Comparison of ENCODE assay signal across 9 cellular contexts in genomic region chr17:73166731-73167581, GRCh38. TPM values are rescaled to one million over a fixed set of nuclear protein-coding genes. Genes with fewer than 3 reads are reported as not detected.
DNase-seq lines count a peak whose midpoint lies in the region; ATAC-seq and TF ChIP-seq lines count a peak whose summit lies in the region.
"Had no signal": no experiment of that assay in that cellular context is flagged by ENCODE, and none has a peak within 500 bp of the region (broad histone marks: within the 10 kb centered on the region; RNA-seq: fewer than 3 reads in every experiment).

No MANE protein-coding gene starts in this region.

- H3K36me3 ChIP-seq in CD4-positive, CD25-positive, alpha-beta regulatory T cell (ENCODE audit: control insufficient read depth, insufficient read depth, low read length) = no peaks in the 10 kb centered on the region
- no peaks in the 10 kb centered on the region for H3K36me3 ChIP-seq in PC-9 (ENCODE audit: low read depth)

- no peaks in the 10 kb centered on the region for H3K36me3 Mint-ChIP-seq in CD4-positive, CD25-positive, alpha-beta regulatory T cell
- H3K36me3 Mint-ChIP-seq in glutamatergic neuron (ENCODE audit: unreplicated experiment) = peaks cover 18% of the 10 kb centered on the region

- no peak overlapping the region for H3K4me3 ChIP-seq in CD4-positive, CD25-positive, alpha-beta regulatory T cell (ENCODE audit: low read depth, low read length)
- H3K4me3 ChIP-seq in PC-9 = peak overlapping the region; percentile 47; the same call in 1 of the 2 replicates

- CTCF ChIA-PET in PC-9 (lab: Charles Lee) = interaction anchor here (0.9 kb wide), 1 partner anchor 441 kb away, joined by 3 read pairs; no protein-coding TSS in a partner anchor

- peak overlapping the region in 3 of 4 donors; percentile 39 to 84 (median 48) for H3K4me3 Mint-ChIP-seq in CD4-positive, CD25-positive, alpha-beta regulatory T cell
- peak overlapping the region; percentile 93 for H3K4me3 Mint-ChIP-seq in glutamatergic neuron (ENCODE audit: unreplicated experiment)

- peaks cover 57% of the 10 kb centered on the region for H3K27me3 Mint-ChIP-seq in CD4-positive, CD25-positive, alpha-beta regulatory T cell
- peaks cover 11% of the 10 kb centered on the region for H3K27me3 Mint-ChIP-seq in glutamatergic neuron (ENCODE audit: unreplicated experiment)

- no peak for ATAC-seq in CD4-positive, CD25-positive, alpha-beta regulatory T cell (ENCODE audit: low read depth in 2 of 2)
- peak; percentile 50 for ATAC-seq in GM19463 (IDR thresholded peaks at IDR 0.05; ENCODE audit: unreplicated experiment)
- no peak for ATAC-seq in GM21381 (IDR thresholded peaks at IDR 0.05; ENCODE audit: unreplicated experiment)

- TF ChIP-seq CTCF in PC-9 (conservative IDR thresholded peaks at IDR 0.05) (no peak), glutamatergic neuron (IDR thresholded peaks at IDR 0.05; ENCODE audit: partially characterized antibody, unreplicated experiment) (no peak)

- no peak for DNase-seq in CD4-positive, CD25-positive, alpha-beta regulatory T cell
- DNase-seq in PC-9 (no peak), glutamatergic neuron (no peak), glomerular visceral epithelial cell (ENCODE audit: extremely low spot score) (no peak), GOT3 (lab: John Stamatoyannopoulos, UW) (no peak), GDM1 (lab: John Stamatoyannopoulos, UW) (no peak)

- no peaks in the 10 kb centered on the region for H3K79me2 ChIP-seq in PC-9 (ENCODE audit: low read depth)

- intact Hi-C loops in PC-9 (cut with micrococcal nuclease; ENCODE audit: unreplicated experiment) = loop anchor here (10.0 kb wide), 1 partner anchor 162 kb away; no protein-coding TSS in a partner anchor

- H3K27ac Mint-ChIP-seq in CD4-positive, CD25-positive, alpha-beta regulatory T cell = no peak overlapping the region
- H3K27ac Mint-ChIP-seq in glutamatergic neuron (ENCODE audit: unreplicated experiment) = peak overlapping the region; percentile 88

- POLR2A ChIA-PET in PC-9 (lab: Charles Lee; ENCODE audit: unreplicated experiment) = interaction anchor here (0.6 kb wide), 1 partner anchor 55 kb away, joined by 5 read pairs; no protein-coding TSS in a partner anchor

- peaks cover 0 to 2% (median 0%) of the 10 kb centered on the region in 7 donors for H3K9me3 Mint-ChIP-seq in CD4-positive, CD25-positive, alpha-beta regulatory T cell
- H3K9me3 Mint-ChIP-seq in glutamatergic neuron (ENCODE audit: unreplicated experiment) = peaks cover 18% of the 10 kb centered on the region

- no peaks in the 10 kb centered on the region; the same call in 1 of the 2 replicates for H3F3A ChIP-seq in PC-9 (ENCODE audit: insufficient read depth, low read depth)

- H3K4me1 ChIP-seq in CD4-positive, CD25-positive, alpha-beta regulatory T cell (ENCODE audit: control insufficient read depth, insufficient read depth, low read length, poor library complexity, severe bottlenecking) = peaks cover 24% of the 10 kb centered on the region
- H3K4me1 ChIP-seq in PC-9 (replicated peaks; ENCODE audit: insufficient read depth) = 0 out of 2 replicates have a peak, but pooled peaks cover 5% of the 10 kb centered on the region

- H3K27me3 ChIP-seq in CD4-positive, CD25-positive, alpha-beta regulatory T cell (ENCODE audit: control insufficient read depth, insufficient read depth, low read length) = peaks cover 32% of the 10 kb centered on the region
- peaks cover 34% of the 10 kb centered on the region; the same call in 1 of the 2 replicates for H3K27me3 ChIP-seq in PC-9 (ENCODE audit: insufficient read depth, low read depth)

- no peak overlapping the region for H3K27ac ChIP-seq in CD4-positive, CD25-positive, alpha-beta regulatory T cell (ENCODE audit: insufficient read depth, low read length, poor library complexity, severe bottlenecking)
- H3K27ac ChIP-seq in PC-9 = no peak overlapping the region
- H3K27ac ChIP-seq: epithelial cell of prostate had no signal

- no peaks in the 10 kb centered on the region for H3K9me2 ChIP-seq in PC-9 (ENCODE audit: insufficient read depth)

- no peak overlapping the region for H2AFZ ChIP-seq in PC-9

- H4K20me1 ChIP-seq in PC-9 (ENCODE audit: insufficient read depth) = no peaks in the 10 kb centered on the region

- peak overlapping the region; percentile 70 for H3K4me2 ChIP-seq in PC-9

- no peaks in the 10 kb centered on the region for H3K9me3 ChIP-seq in CD4-positive, CD25-positive, alpha-beta regulatory T cell (ENCODE audit: control insufficient read depth in 2 of 2, low read length in 2 of 2)
- H3K9me3 ChIP-seq in PC-9 (ENCODE audit: insufficient read depth, low read depth) = no peaks in the 10 kb centered on the region

- peaks cover 0 to 39% (median 10%) of the 10 kb centered on the region in 4 donors for H3K4me1 Mint-ChIP-seq in CD4-positive, CD25-positive, alpha-beta regulatory T cell
- peaks cover 45% of the 10 kb centered on the region for H3K4me1 Mint-ChIP-seq in glutamatergic neuron (ENCODE audit: low read depth, unreplicated experiment)

- no TSS peak for BruUV-seq in PC-9 (replicated peaks; lab: Mats Ljungman, UMichigan)

RNA-seq across cellular contexts. Expression of gene SSTR2, which starts 2.1 kb away (rescaled TPM):
- 0.05 TPM for total RNA-seq in CD4-positive, CD25-positive, alpha-beta regulatory T cell
- polyA plus RNA-seq in CD4-positive, CD25-positive, alpha-beta regulatory T cell = under 1 TPM in 1 of 4 donors, not detected in 3; 0.05 TPM
- total RNA-seq in PC-9 (2021) (not detected in 2 replicates), glutamatergic neuron (ENCODE audit: unreplicated experiment) (78.2 TPM)

RNA-seq across cellular contexts. Expression of gene COG1, which starts 25.9 kb away (rescaled TPM):
- total RNA-seq in CD4-positive, CD25-positive, alpha-beta regulatory T cell = 61.0 TPM
- polyA plus RNA-seq in CD4-positive, CD25-positive, alpha-beta regulatory T cell = 10 to 100 TPM; 18.9 to 31.7 (median 21.2) TPM
- total RNA-seq in PC-9 (2021) (24.8 and 25.6 TPM in 2 replicates), glutamatergic neuron (ENCODE audit: unreplicated experiment) (43.1 TPM)

Comparison
In these comparisons a context has a peak if more than half of its experiments do, and no peak if none do; other contexts are left out.
1. RNA of gene SSTR2, which starts 2.1 kb away (total RNA-seq): 78.2 TPM in glutamatergic neuron (single experiment); 0.05 TPM in CD4-positive, CD25-positive, alpha-beta regulatory T cell (single experiment) and not detected in PC-9; every median in the first group is over 10 times any median in the second.